In the genomic region with DNA sequence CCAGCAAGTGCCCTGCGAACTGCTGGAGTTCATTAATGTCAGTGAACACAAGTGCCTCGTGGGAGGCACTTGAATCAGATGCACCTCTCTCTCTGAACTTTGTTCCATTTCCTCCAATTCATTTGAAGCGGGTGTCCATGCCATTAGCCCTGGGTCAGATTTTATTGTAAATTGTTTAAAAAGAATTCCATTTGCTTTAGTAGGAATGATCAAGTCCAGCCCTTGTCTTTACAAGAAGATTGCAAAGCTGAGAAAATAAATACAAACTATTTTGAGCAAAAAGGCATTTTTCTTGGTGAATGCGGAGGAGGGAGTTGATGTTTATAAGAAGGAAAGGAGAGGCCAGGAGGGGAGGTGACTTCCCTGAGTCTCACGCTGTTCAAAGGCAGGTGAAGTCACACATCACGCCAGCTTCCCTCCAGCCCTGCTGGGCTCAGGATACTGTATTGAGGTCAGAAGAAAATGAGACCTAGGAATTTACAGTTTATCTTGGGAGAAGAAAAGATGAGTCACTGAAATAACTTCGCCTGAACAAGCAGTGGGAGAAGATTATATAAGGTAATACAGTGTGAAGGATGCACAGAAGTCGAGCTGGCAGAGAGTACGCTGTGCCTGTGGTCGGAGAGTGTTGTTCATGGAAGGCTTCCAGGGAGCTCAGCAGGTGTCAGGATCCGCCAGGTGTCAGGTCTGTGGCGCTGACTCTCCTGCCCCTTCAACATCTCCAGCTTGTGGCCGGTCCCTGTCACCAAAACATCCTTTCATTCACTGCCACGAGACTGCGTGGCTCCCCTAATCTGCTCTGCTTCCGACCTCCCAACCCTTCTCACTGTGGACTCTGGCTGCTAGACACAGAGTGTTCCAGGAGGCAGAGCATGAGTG, we compare ENCODE assay signal across 9 cellular contexts. TPM values are rescaled to one million over a fixed set of nuclear protein-coding genes. Genes with fewer than 3 reads are reported as not detected.
DNase-seq lines count a peak whose midpoint lies in the region; ATAC-seq, FAIRE-seq and TF ChIP-seq lines count a peak whose summit lies in the region.
"Had no signal": no experiment of that assay in that cellular context is flagged by ENCODE, and none has a peak within 500 bp of the region (broad histone marks: within the 10 kb centered on the region; RNA-seq: fewer than 3 reads in every experiment).

No MANE protein-coding gene starts in this region.

- CTCF ChIA-PET in HEK293T (lab: Yijun Ruan, JAX): no interaction called here

- WGBS in testis, 2 donors: 49 to 51% methylated on average over 16 of the region's 16 CpGs

- TF ChIP-seq CTCF in gastrocnemius medialis (IDR thresholded peaks at IDR 0.05 in 4 of 5, conservative IDR thresholded peaks at IDR 0.05 in 1 of 5) (no peak), testis (IDR thresholded peaks at IDR 0.05) (no peak), coronary artery (IDR thresholded peaks at IDR 0.05) (no peak)

- POLR2A ChIA-PET in HEK293T (lab: Yijun Ruan, JAX): no interaction called here

- peaks cover 30 to 47% of the 10 kb centered on the region in 2 donors for H3K4me1 ChIP-seq in gastrocnemius medialis
- H3K4me1 ChIP-seq in testis: peaks cover 11% of the 10 kb centered on the region

- FAIRE-seq in RCC 7860 (lab: Jason Lieb, UNC): peak; percentile 44

- in situ Hi-C loops in gastrocnemius medialis (cut with MboI; ENCODE audit: low sequenced_read_pairs in 4 of 4): no loop called here

- peak overlapping the region; percentile 22 to 61 (median 58) for H3K27ac ChIP-seq in gastrocnemius medialis
- H3K27ac ChIP-seq in testis: no peak overlapping the region
- no peak overlapping the region for H3K27ac ChIP-seq in coronary artery

- H3K4me3 ChIP-seq in gastrocnemius medialis (peak overlapping the region in 1 of 4 donors; percentile 11), testis (no peak overlapping the region), coronary artery (no peak overlapping the region)

- no peak for TF ChIP-seq POLR2A in gastrocnemius medialis (IDR thresholded peaks at IDR 0.05)
- no peak for TF ChIP-seq POLR2A in testis (IDR thresholded peaks at IDR 0.05)

- H3K27me3 ChIP-seq in gastrocnemius medialis (no peaks in the 10 kb centered on the region), testis (no peaks in the 10 kb centered on the region)

- intact Hi-C loops in gastrocnemius medialis (cut with DNase I; ENCODE audit: low total_unique reads) (no loop called here), testis (cut with DNase I; ENCODE audit: low total_unique reads) (no loop called here)

- H3K9me3 ChIP-seq in gastrocnemius medialis (no peaks in the 10 kb centered on the region), testis (no peaks in the 10 kb centered on the region)

- DNase-seq in HEK293T (ENCODE audit: extremely low spot score) (peak; percentile 39), RCC 7860 (ENCODE audit: low spot score) (peak; percentile 89), fibroblast of peridontal ligament (ENCODE audit: extremely low read depth) (peak; percentile 47), gastrocnemius medialis (no peak), testis (no peak), OCI-M2 (lab: John Stamatoyannopoulos, UW; ENCODE audit: unreplicated experiment) (no peak), coronary artery (ENCODE audit: low spot score) (no peak)
- DNase-seq: naive B cell had no signal

- peak; percentile 41 to 51 for ATAC-seq in gastrocnemius medialis
- no peak for ATAC-seq in HG03108 (IDR thresholded peaks at IDR 0.05; ENCODE audit: unreplicated experiment)

- H3K36me3 ChIP-seq in gastrocnemius medialis (no peaks in the 10 kb centered on the region), testis (ENCODE audit: low read depth, missing control alignments) (no peaks in the 10 kb centered on the region)

TF ChIP-seq in HEK293T, 16 proteins besides CTCF, POLR2A, EP300 and RAD21:
- TF ChIP-seq SUZ12 (IDR thresholded peaks at IDR 0.05) (no peak), ZNF384 (IDR thresholded peaks at IDR 0.05) (no peak), FOXK2 (IDR thresholded peaks at IDR 0.05) (no peak), ARNT (IDR thresholded peaks at IDR 0.05) (no peak), HDGF (IDR thresholded peaks at IDR 0.05; ENCODE audit: borderline replicate concordance) (no peak)

RNA-seq across cellular contexts. Expression of gene EFR3B, which starts 36.5 kb away (rescaled TPM):
- total RNA-seq in gastrocnemius medialis: 1 to 10 TPM in 1 of 4 donors, under 1 TPM in 3; 0.29 to 1.4 (median 0.67) TPM
- total RNA-seq in testis: 1 to 10 TPM; 3.6 to 3.7 TPM
- polyA plus RNA-seq in testis (ENCODE audit: insufficient read depth, low read depth, low replicate concordance): 3.0 TPM

Comparison
In these comparisons a context has a peak if more than half of its experiments do, and no peak if none do; other contexts are left out.
1. DNase-seq: peak in HEK293T (single experiment), RCC 7860 (single experiment) and fibroblast of peridontal ligament (single experiment); none in gastrocnemius medialis (0 of 2), testis (single experiment), OCI-M2 (single experiment) and coronary artery (single experiment).
2. H3K27ac ChIP-seq: peak in gastrocnemius medialis (4 of 4); none in testis (0 of 2) and coronary artery (0 of 2).